In genomic region chr14:54440454-54440853, GRCh38 we compare ENCODE assay signal across 8 cellular contexts. TPM values are rescaled to one million over a fixed set of nuclear protein-coding genes. Genes with fewer than 3 reads are reported as not detected.
A peak's percentile ranks its signal among the peaks of the same experiment; 100 is the strongest.
DNase-seq lines count a peak whose midpoint lies in the region; ATAC-seq lines count a peak whose summit lies in the region.

No MANE protein-coding gene starts in this region.

- no peaks in the 10 kb centered on the region for H3K27me3 ChIP-seq in iPS-18a (ENCODE audit: control insufficient read depth, insufficient read depth, low read length)

- peaks cover 2% of the 10 kb centered on the region for H3K27me3 Mint-ChIP-seq in activated T-helper 1 cell treated with anti-CD3 and anti-CD28 coated beads, Interleukin-12 subunit alpha, Interleukin-12 subunit beta, Interleukin-2, Interleukin-4 antibody, amounts not matched to agents 30 ng/mL and 10 ng/mL and 1 ng/mL, durations not matched to agents 14 hours and 24 hours and 36 hours (ENCODE audit: insufficient read depth)
- H3K27me3 Mint-ChIP-seq in stimulated activated naive CD8-positive, alpha-beta T cell treated with anti-CD3 and anti-CD28 coated beads, Interleukin-15, amount 100 ng/mL, for 72 hours, result no peaks in the 10 kb centered on the region

- no peaks in the 10 kb centered on the region for H3K9me3 ChIP-seq in iPS-18a (ENCODE audit: control insufficient read depth, low read depth, low read length)

- H3K4me1 Mint-ChIP-seq in activated T-helper 1 cell treated with anti-CD3 and anti-CD28 coated beads, Interleukin-12 subunit alpha, Interleukin-12 subunit beta, Interleukin-2, Interleukin-4 antibody, amounts not matched to agents 30 ng/mL and 10 ng/mL and 1 ng/mL, durations not matched to agents 14 hours and 24 hours and 36 hours (ENCODE audit: low read depth), result peaks cover 52% of the 10 kb centered on the region
- peaks cover 59% of the 10 kb centered on the region for H3K4me1 Mint-ChIP-seq in stimulated activated naive CD8-positive, alpha-beta T cell treated with anti-CD3 and anti-CD28 coated beads, Interleukin-15, amount 100 ng/mL, for 72 hours

- H3K36me3 Mint-ChIP-seq in activated T-helper 1 cell treated with anti-CD3 and anti-CD28 coated beads, Interleukin-12 subunit alpha, Interleukin-12 subunit beta, Interleukin-2, Interleukin-4 antibody, amounts not matched to agents 30 ng/mL and 10 ng/mL and 1 ng/mL, durations not matched to agents 14 hours and 24 hours and 36 hours (ENCODE audit: low read depth), result peaks cover 18% of the 10 kb centered on the region

- no peaks in the 10 kb centered on the region for H3K9me3 Mint-ChIP-seq in activated T-helper 1 cell treated with anti-CD3 and anti-CD28 coated beads, Interleukin-12 subunit alpha, Interleukin-12 subunit beta, Interleukin-2, Interleukin-4 antibody, amounts not matched to agents 30 ng/mL and 10 ng/mL and 1 ng/mL, durations not matched to agents 14 hours and 24 hours and 36 hours
- no peaks in the 10 kb centered on the region for H3K9me3 Mint-ChIP-seq in stimulated activated naive CD8-positive, alpha-beta T cell treated with anti-CD3 and anti-CD28 coated beads, Interleukin-15, amount 100 ng/mL, for 72 hours

- H3K4me1 ChIP-seq in iPS-18a (ENCODE audit: control insufficient read depth, low read depth, low read length), result peaks cover 27% of the 10 kb centered on the region

- ATAC-seq in stimulated activated naive CD8-positive, alpha-beta T cell treated with anti-CD3 and anti-CD28 coated beads, Interleukin-15, amount 100 ng/mL, for 72 hours, result no peak
- ATAC-seq in GM18498 (IDR thresholded peaks at IDR 0.05; ENCODE audit: unreplicated experiment) (no peak), HG03095 (IDR thresholded peaks at IDR 0.05; ENCODE audit: unreplicated experiment) (no peak)

- H3K4me3 ChIP-seq in iPS-18a (ENCODE audit: low read length), result peak overlapping the region; percentile 80

- DNase-seq in NCI-H748 (lab: John Stamatoyannopoulos, UW; ENCODE audit: unreplicated experiment) (peak; percentile 33), NCI-H748 treated with DMSO at 0.1 percent for 48 hours (lab: John Stamatoyannopoulos, UW) (no peak), NCI-H1105 treated with DMSO at 0.1 percent for 48 hours (lab: John Stamatoyannopoulos, UW) (no peak)
- no peak for DNase-seq in activated T-helper 1 cell treated with anti-CD3 and anti-CD28 coated beads, Interleukin-12 subunit alpha, Interleukin-12 subunit beta, Interleukin-2, Interleukin-4 antibody, amounts not matched to agents 30 ng/mL and 10 ng/mL and 1 ng/mL, durations not matched to agents 14 hours and 24 hours and 36 hours (ENCODE audit: low spot score)
- DNase-seq in stimulated activated naive CD8-positive, alpha-beta T cell treated with anti-CD3 and anti-CD28 coated beads, Interleukin-15, amount 100 ng/mL, for 72 hours, result no peak

- peak overlapping the region; percentile 34 for H3K27ac ChIP-seq in iPS-18a (ENCODE audit: low read length)

- peak overlapping the region; percentile 81 for H3K27ac Mint-ChIP-seq in activated T-helper 1 cell treated with anti-CD3 and anti-CD28 coated beads, Interleukin-12 subunit alpha, Interleukin-12 subunit beta, Interleukin-2, Interleukin-4 antibody, amounts not matched to agents 30 ng/mL and 10 ng/mL and 1 ng/mL, durations not matched to agents 14 hours and 24 hours and 36 hours
- H3K27ac Mint-ChIP-seq in stimulated activated naive CD8-positive, alpha-beta T cell treated with anti-CD3 and anti-CD28 coated beads, Interleukin-15, amount 100 ng/mL, for 72 hours, result peak overlapping the region; percentile 85 to 95

- H3K36me3 ChIP-seq in iPS-18a (ENCODE audit: control insufficient read depth, low read depth, low read length), result peaks cover 7% of the 10 kb centered on the region

- peak overlapping the region; percentile 89 for H3K4me3 Mint-ChIP-seq in activated T-helper 1 cell treated with anti-CD3 and anti-CD28 coated beads, Interleukin-12 subunit alpha, Interleukin-12 subunit beta, Interleukin-2, Interleukin-4 antibody, amounts not matched to agents 30 ng/mL and 10 ng/mL and 1 ng/mL, durations not matched to agents 14 hours and 24 hours and 36 hours
- H3K4me3 Mint-ChIP-seq in stimulated activated naive CD8-positive, alpha-beta T cell treated with anti-CD3 and anti-CD28 coated beads, Interleukin-15, amount 100 ng/mL, for 72 hours, result peak overlapping the region; percentile 86 to 93

- intact Hi-C loops in activated T-helper 1 cell treated with anti-CD3 and anti-CD28 coated beads, Interleukin-12 subunit alpha, Interleukin-12 subunit beta, Interleukin-2, Interleukin-4 antibody, amounts not matched to agents 30 ng/mL and 10 ng/mL and 1 ng/mL, durations not matched to agents 14 hours and 24 hours and 36 hours (cut with micrococcal nuclease), result loop anchor here (2.0 to 5.0 kb wide), 5 partner anchors 20 to 587 kb away; partner anchors contain the start of genes GCH1, SOCS4 and WDHD1

- H3K9ac ChIP-seq in iPS-18a (ENCODE audit: low read length), result peak overlapping the region; percentile 81

RNA-seq across cellular contexts. Expression of gene CNIH1, which starts 0.7 kb away (rescaled TPM):
- total RNA-seq in activated T-helper 1 cell treated with anti-CD3 and anti-CD28 coated beads, Interleukin-12 subunit alpha, Interleukin-12 subunit beta, Interleukin-2, Interleukin-4 antibody, amounts not matched to agents 30 ng/mL and 10 ng/mL and 1 ng/mL, durations not matched to agents 14 hours and 24 hours and 36 hours, result 105 and 109 TPM in 2 replicates

RNA-seq across cellular contexts. Expression of gene CDKN3, which starts 43.6 kb away (rescaled TPM):
- 36.5 and 39.2 TPM in 2 replicates for total RNA-seq in activated T-helper 1 cell treated with anti-CD3 and anti-CD28 coated beads, Interleukin-12 subunit alpha, Interleukin-12 subunit beta, Interleukin-2, Interleukin-4 antibody, amounts not matched to agents 30 ng/mL and 10 ng/mL and 1 ng/mL, durations not matched to agents 14 hours and 24 hours and 36 hours

RNA-seq across cellular contexts. Expression of gene GMFB, which starts 48.3 kb away (rescaled TPM):
- total RNA-seq in activated T-helper 1 cell treated with anti-CD3 and anti-CD28 coated beads, Interleukin-12 subunit alpha, Interleukin-12 subunit beta, Interleukin-2, Interleukin-4 antibody, amounts not matched to agents 30 ng/mL and 10 ng/mL and 1 ng/mL, durations not matched to agents 14 hours and 24 hours and 36 hours, result 39.5 and 39.7 TPM in 2 replicates
